In genomic region chr11:59180907-59181306, GRCh38 we compare ENCODE assay signal across 28 cellular contexts. TPM values are rescaled to one million over a fixed set of nuclear protein-coding genes. Genes with fewer than 3 reads are reported as not detected.
A peak's percentile ranks its signal among the peaks of the same experiment; 100 is the strongest.
DNase-seq lines count a peak whose midpoint lies in the region; ATAC-seq, FAIRE-seq and TF ChIP-seq lines count a peak whose summit lies in the region.
"Had no signal": no experiment of that assay in that cellular context is flagged by ENCODE, and none has a peak within 500 bp of the region (broad histone marks: within the 10 kb centered on the region; RNA-seq: fewer than 3 reads in every experiment).

No MANE protein-coding gene starts in this region.

- H3K36me3 ChIP-seq in HepG2 (replicated peaks in 1 of 2; ENCODE audit: control insufficient read depth in 1 of 2, insufficient read depth in 2 of 2, low read length in 2 of 2): no peaks in the 10 kb centered on the region; a peak in 1 of 5 replicates
- peaks cover 0 to 4% (median 2%) of the 10 kb centered on the region in 4 donors for H3K36me3 ChIP-seq in right lobe of liver
- H3K36me3 ChIP-seq: BE2C had no signal

- no peaks in the 10 kb centered on the region for H3K79me2 ChIP-seq in HepG2 (ENCODE audit: insufficient read depth, low read length)

- intact Hi-C loops in HepG2 (cut with micrococcal nuclease; ENCODE audit: unreplicated experiment) (no loop called here), right lobe of liver (cut with DNase I) (no loop called here)
- intact Hi-C loops in activated CD8-positive, alpha-beta T cell treated with anti-CD3 and anti-CD28 coated beads for 36 hours (cut with micrococcal nuclease): no loop called here

- H3K36me3 Mint-ChIP-seq in mesothelial cell of epicardium: peaks cover 23% of the 10 kb centered on the region
- H3K36me3 Mint-ChIP-seq in progenitor cell of endocrine pancreas (ENCODE audit: insufficient read depth): peaks cover 44% of the 10 kb centered on the region
- H3K36me3 Mint-ChIP-seq in activated CD8-positive, alpha-beta T cell treated with anti-CD3 and anti-CD28 coated beads for 36 hours (ENCODE audit: low read depth): no peaks in the 10 kb centered on the region

- no peak overlapping the region for H3K27ac ChIP-seq in HepG2 (ENCODE audit: extremely low read length, insufficient read depth, low read length)
- no peak overlapping the region for H3K27ac ChIP-seq in right lobe of liver

- no peaks in the 10 kb centered on the region for H3K27me3 ChIP-seq in HepG2 (ENCODE audit: control insufficient read depth in 1 of 2, insufficient read depth in 2 of 2, low read length in 2 of 2)
- no peaks in the 10 kb centered on the region for H3K27me3 ChIP-seq in right lobe of liver
- H3K27me3 ChIP-seq: BE2C, Peyer's patch had no signal

- no peak overlapping the region for H3K4me3 Mint-ChIP-seq in mesothelial cell of epicardium
- H3K4me3 Mint-ChIP-seq in progenitor cell of endocrine pancreas (ENCODE audit: low read depth): no peak overlapping the region
- no peak overlapping the region for H3K4me3 Mint-ChIP-seq in activated CD8-positive, alpha-beta T cell treated with anti-CD3 and anti-CD28 coated beads for 36 hours
- H3K4me3 Mint-ChIP-seq: CD14-positive monocyte; CD8-positive, alpha-beta memory T cell; HFFc6 had no signal

- H3K9ac ChIP-seq in HepG2 (ENCODE audit: insufficient read depth, low read depth, low read length): no peak overlapping the region

- FAIRE-seq in HepG2 (lab: Jason Lieb, UNC): no peak
- FAIRE-seq: G401.6 had no signal

- in situ Hi-C loops in HepG2 (cut with HindIII; ENCODE audit: extremely low pct_ligation_motif_present, low pct_unique_long_range_greater_than_20kb): loop anchor here (25.0 kb wide), 1 partner anchor 506 kb away; no protein-coding TSS in a partner anchor

- no peaks in the 10 kb centered on the region for H3K9me3 ChIP-seq in HepG2 (ENCODE audit: low read length)
- H3K9me3 ChIP-seq in right lobe of liver: no peaks in the 10 kb centered on the region
- H3K9me3 ChIP-seq: BE2C, Peyer's patch had no signal

- DNase-seq in HepG2 (ENCODE audit: low spot score): no peak
- DNase-seq in right lobe of liver: no peak
- DNase-seq in mesothelial cell of epicardium (ENCODE audit: low spot score in 2 of 2, unreplicated experiment in 2 of 2): no peak
- no peak for DNase-seq in progenitor cell of endocrine pancreas (ENCODE audit: low spot score, unreplicated experiment)
- no peak for DNase-seq in DMS153 (lab: John Stamatoyannopoulos, UW)
- DNase-seq in NK-92 (lab: John Stamatoyannopoulos, UW; ENCODE audit: unreplicated experiment): no peak
- no peak for DNase-seq in activated CD8-positive, alpha-beta T cell treated with anti-CD3 and anti-CD28 coated beads for 36 hours
- DNase-seq: 8988T; ACHN; BE2C; CD8-positive, alpha-beta memory T cell; DMS 273 treated with DMSO at 0.1 percent for 48 hours; GOT3; HFFc6; NCI-H1048; NCI-H1417; NCI-H1694; NCI-H2029 treated with DMSO at 0.1 percent for 48 hours; NCI-H2171; NCI-H226; NCI-H510A; NCI-H69; Peyer's patch; SHP77 treated with DMSO at 0.1 percent for 48 hours had no signal

- H3K4me2 ChIP-seq in HepG2 (ENCODE audit: low read depth, low read length): no peak overlapping the region

- no TSS peak for BruUV-seq in HepG2 (replicated peaks; lab: Mats Ljungman, UMichigan)

- H3K4me3 ChIP-seq in HepG2 (replicated peaks in 1 of 3; ENCODE audit: insufficient read depth in 1 of 3, low read depth in 2 of 3, low read length in 3 of 3) (no peak overlapping the region), right lobe of liver (no peak overlapping the region)
- H3K4me3 ChIP-seq: HAP-1, Peyer's patch had no signal

- TF ChIP-seq EP300 in HepG2 (IDR thresholded peaks at IDR 0.05; ENCODE audit: low read depth in 2 of 2, low read length in 2 of 2) (no peak), HepG2 (CRISPR knock-in tag; IDR thresholded peaks at IDR 0.05; ENCODE audit: borderline replicate concordance) (no peak)

- TF ChIP-seq CTCF in HepG2 (CRISPR knock-in tag; IDR thresholded peaks at IDR 0.05) (no peak), right lobe of liver (IDR thresholded peaks at IDR 0.05) (no peak), mesothelial cell of epicardium (IDR thresholded peaks at IDR 0.05; ENCODE audit: unreplicated experiment) (no peak), progenitor cell of endocrine pancreas (IDR thresholded peaks at IDR 0.05; ENCODE audit: unreplicated experiment) (no peak)
- TF ChIP-seq CTCF in activated CD8-positive, alpha-beta T cell treated with anti-CD3 and anti-CD28 coated beads for 36 hours (IDR thresholded peaks at IDR 0.05): no peak

- TF ChIP-seq POLR2A in HepG2 (IDR thresholded peaks at IDR 0.05; ENCODE audit: insufficient read depth in 1 of 2, low read depth in 2 of 2, low read length in 2 of 2): no peak
- no peak for TF ChIP-seq POLR2A in right lobe of liver (IDR thresholded peaks at IDR 0.05)

- H3K27me3 Mint-ChIP-seq in mesothelial cell of epicardium (ENCODE audit: low read depth) (no peaks in the 10 kb centered on the region), progenitor cell of endocrine pancreas (no peaks in the 10 kb centered on the region)
- H3K27me3 Mint-ChIP-seq in activated CD8-positive, alpha-beta T cell treated with anti-CD3 and anti-CD28 coated beads for 36 hours: no peaks in the 10 kb centered on the region

- POLR2A ChIA-PET in HepG2 (lab: Yijun Ruan, JAX): no interaction called here
- POLR2A ChIA-PET in activated CD8-positive, alpha-beta T cell treated with anti-CD3 and anti-CD28 coated beads for 36 hours (lab: Charles Lee): no interaction called here

- no peak for TF ChIP-seq RAD21 in HepG2 (CRISPR knock-in tag; IDR thresholded peaks at IDR 0.05)

- WGBS in HepG2 (ENCODE audit: low lambda C conversion rate): 92% methylated on average over 2 of the region's 2 CpGs
- WGBS in right lobe of liver (ENCODE audit: insufficient coverage, low coverage, low lambda C conversion rate, missing lambda C conversion rate): 89% methylated on average over 2 of the region's 2 CpGs

- H3K4me1 ChIP-seq in HepG2 (ENCODE audit: insufficient read depth, low read length): peaks cover 7% of the 10 kb centered on the region
- H3K4me1 ChIP-seq in right lobe of liver: peaks cover 0 to 38% (median 10%) of the 10 kb centered on the region in 4 donors
- H3K4me1 ChIP-seq: BE2C, HAP-1 had no signal

- CTCF ChIA-PET in HepG2 (lab: Yijun Ruan, JAX; ENCODE audit: low intra/inter-chr PET ratio, low total read pairs): no interaction called here
- CTCF ChIA-PET in activated CD8-positive, alpha-beta T cell treated with anti-CD3 and anti-CD28 coated beads for 36 hours (lab: Charles Lee): interaction anchor here (1.4 to 11.5 kb wide), 6 partner anchors 7 to 249 kb away, joined by 3 to 180 read pairs (median 4); partner anchors contain the start of gene DTX4

- H2AFZ ChIP-seq in HepG2 (ENCODE audit: low read length): no peak overlapping the region

- H3K27ac Mint-ChIP-seq in mesothelial cell of epicardium: peak overlapping the region; percentile 43
- H3K27ac Mint-ChIP-seq in progenitor cell of endocrine pancreas: peak overlapping the region; percentile 37
- H3K27ac Mint-ChIP-seq in activated CD8-positive, alpha-beta T cell treated with anti-CD3 and anti-CD28 coated beads for 36 hours: no peak overlapping the region
- H3K27ac Mint-ChIP-seq: CD8-positive, alpha-beta memory T cell; HFFc6 had no signal

- no peaks in the 10 kb centered on the region for H3K9me3 Mint-ChIP-seq in mesothelial cell of epicardium
- H3K9me3 Mint-ChIP-seq in progenitor cell of endocrine pancreas (ENCODE audit: low read depth): peaks cover 2% of the 10 kb centered on the region
- peaks cover 5% of the 10 kb centered on the region for H3K9me3 Mint-ChIP-seq in activated CD8-positive, alpha-beta T cell treated with anti-CD3 and anti-CD28 coated beads for 36 hours
- H3K9me3 Mint-ChIP-seq: CD8-positive, alpha-beta memory T cell; HFFc6 had no signal

- ATAC-seq in HepG2 (no peak), right lobe of liver (no peak), GM19351 (IDR thresholded peaks at IDR 0.05; ENCODE audit: unreplicated experiment) (no peak)
- no peak for ATAC-seq in activated CD8-positive, alpha-beta T cell treated with anti-CD3 and anti-CD28 coated beads for 36 hours

- no peaks in the 10 kb centered on the region for H4K20me1 ChIP-seq in HepG2 (ENCODE audit: insufficient read depth, low read length)

- H3K4me1 Mint-ChIP-seq in mesothelial cell of epicardium (peaks cover 27% of the 10 kb centered on the region), progenitor cell of endocrine pancreas (ENCODE audit: low read depth) (peaks cover 40% of the 10 kb centered on the region)
- no peaks in the 10 kb centered on the region for H3K4me1 Mint-ChIP-seq in activated CD8-positive, alpha-beta T cell treated with anti-CD3 and anti-CD28 coated beads for 36 hours (ENCODE audit: low read depth)
- H3K4me1 Mint-ChIP-seq: CD14-positive monocyte; CD8-positive, alpha-beta memory T cell had no signal

RNA-seq across cellular contexts. Expression of gene DTX4, which starts 9.0 kb away (rescaled TPM):
- 5.6 and 6.9 TPM in 2 replicates for total RNA-seq in HepG2 (2016; rRNA removed; fragmentation: Illumina TruSeq; extraction: Trizol)
- total RNA-seq in HepG2 (2016; cell fraction: cytosol; rRNA removed; fragmentation: Illumina TruSeq; extraction: Trizol; ENCODE audit: low read depth): 1.0 and 1.1 TPM in 2 replicates
- total RNA-seq in HepG2 (2016; cell fraction: insoluble cytoplasmic fraction; rRNA removed; fragmentation: Illumina TruSeq; extraction: Trizol): 5.8 and 5.9 TPM in 2 replicates
- total RNA-seq in HepG2 (2016; cell fraction: membrane; rRNA removed; fragmentation: Illumina TruSeq; extraction: Trizol): 4.1 and 4.8 TPM in 2 replicates
- 5.4 and 6.2 TPM in 2 replicates for total RNA-seq in HepG2 (2016; cell fraction: nucleus; rRNA removed; fragmentation: Illumina TruSeq; extraction: Trizol)
- 0.50 and 0.67 TPM in 2 replicates for polyA plus RNA-seq in HepG2 (2011; rRNA removed)
- polyA plus RNA-seq in HepG2 (2011; cell fraction: cytosol; rRNA removed): 0.37 and 0.47 TPM in 2 replicates
- polyA plus RNA-seq in HepG2 (2011; cell fraction: nucleus; rRNA removed): 2.6 and 3.0 TPM in 2 replicates
- polyA plus RNA-seq in HepG2 (2012): 0.91 and 0.99 TPM in 2 replicates
- polyA plus RNA-seq in HepG2 (2016; cell fraction: cytosol; fragmentation: Illumina TruSeq; extraction: Trizol; ENCODE audit: low read depth): 0.53 and 0.69 TPM in 2 replicates
- 5.1 and 5.8 TPM in 2 replicates for polyA plus RNA-seq in HepG2 (2016; cell fraction: insoluble cytoplasmic fraction; fragmentation: Illumina TruSeq; extraction: Trizol; ENCODE audit: low read depth)
- polyA plus RNA-seq in HepG2 (2016; cell fraction: membrane; fragmentation: Illumina TruSeq; extraction: Trizol; ENCODE audit: low read depth): 2.1 and 2.3 TPM in 2 replicates
- 6.9 and 7.2 TPM in 2 replicates for polyA plus RNA-seq in HepG2 (2016; cell fraction: nucleus; fragmentation: Illumina TruSeq; extraction: Trizol; ENCODE audit: insufficient read depth, low read depth)
- polyA minus RNA-seq in HepG2 (2011; rRNA and poly(A)+ RNA removed; ENCODE audit: low replicate concordance): 3.2 and 10.3 TPM in 2 replicates
- 1.1 and 1.2 TPM in 2 replicates for polyA minus RNA-seq in HepG2 (2011; cell fraction: cytosol; rRNA and poly(A)+ RNA removed)
- 2.4 and 2.8 TPM in 2 replicates for polyA minus RNA-seq in HepG2 (2011; cell fraction: nucleus; rRNA and poly(A)+ RNA removed)
- 10 to 100 TPM; 10.8 to 49.1 (median 22.6) TPM for total RNA-seq in right lobe of liver
- 37.7 to 42.3 TPM (median 39.4 TPM) in 3 replicates for total RNA-seq in mesothelial cell of epicardium
- 54.5 and 61.6 TPM in 2 replicates for total RNA-seq in progenitor cell of endocrine pancreas
- total RNA-seq in activated CD8-positive, alpha-beta T cell treated with anti-CD3 and anti-CD28 coated beads for 36 hours: under 1 TPM; 0.16 to 0.29 TPM

RNA-seq across cellular contexts. Expression of gene MPEG1, which starts 31.8 kb away (rescaled TPM):
- total RNA-seq in HepG2 (2016; rRNA removed; fragmentation: Illumina TruSeq; extraction: Trizol): not detected in 2 replicates
- total RNA-seq in HepG2 (2016; cell fraction: cytosol; rRNA removed; fragmentation: Illumina TruSeq; extraction: Trizol; ENCODE audit: low read depth): not detected in 2 replicates
- total RNA-seq in HepG2 (2016; cell fraction: insoluble cytoplasmic fraction; rRNA removed; fragmentation: Illumina TruSeq; extraction: Trizol): not detected in 2 replicates
- not detected in 2 replicates for total RNA-seq in HepG2 (2016; cell fraction: membrane; rRNA removed; fragmentation: Illumina TruSeq; extraction: Trizol)
- not detected in 2 replicates for total RNA-seq in HepG2 (2016; cell fraction: nucleus; rRNA removed; fragmentation: Illumina TruSeq; extraction: Trizol)
- polyA plus RNA-seq in HepG2 (2011; rRNA removed): not detected in 2 replicates
- not detected in 2 replicates for polyA plus RNA-seq in HepG2 (2011; cell fraction: cytosol; rRNA removed)
- polyA plus RNA-seq in HepG2 (2011; cell fraction: nucleus; rRNA removed): not detected in 2 replicates
- not detected in 2 replicates for polyA plus RNA-seq in HepG2 (2012)
- not detected in 2 replicates for polyA plus RNA-seq in HepG2 (2016; cell fraction: cytosol; fragmentation: Illumina TruSeq; extraction: Trizol; ENCODE audit: low read depth)
- polyA plus RNA-seq in HepG2 (2016; cell fraction: insoluble cytoplasmic fraction; fragmentation: Illumina TruSeq; extraction: Trizol; ENCODE audit: low read depth): not detected in 2 replicates
- polyA plus RNA-seq in HepG2 (2016; cell fraction: membrane; fragmentation: Illumina TruSeq; extraction: Trizol; ENCODE audit: low read depth): not detected in 2 replicates
- not detected in 2 replicates for polyA plus RNA-seq in HepG2 (2016; cell fraction: nucleus; fragmentation: Illumina TruSeq; extraction: Trizol; ENCODE audit: insufficient read depth, low read depth)
- not detected in 2 replicates for polyA minus RNA-seq in HepG2 (2011; rRNA and poly(A)+ RNA removed; ENCODE audit: low replicate concordance)
- not detected in 2 replicates for polyA minus RNA-seq in HepG2 (2011; cell fraction: cytosol; rRNA and poly(A)+ RNA removed)
- not detected in 2 replicates for polyA minus RNA-seq in HepG2 (2011; cell fraction: nucleus; rRNA and poly(A)+ RNA removed)
- 10 to 100 TPM in 2 of 6 experiments, 1 to 10 TPM in 4; 5.6 to 22.6 (median 7.4) TPM for total RNA-seq in right lobe of liver
- not detected in 3 replicates for total RNA-seq in mesothelial cell of epicardium
- not detected in 2 replicates for total RNA-seq in progenitor cell of endocrine pancreas
- total RNA-seq in activated CD8-positive, alpha-beta T cell treated with anti-CD3 and anti-CD28 coated beads for 36 hours: not detected
- total RNA-seq: HFFc6 had no signal
- polyA plus RNA-seq: CD8-positive, alpha-beta memory T cell had no signal

RNA-seq across cellular contexts. Expression of gene FAM111A, which starts 38.3 kb away (rescaled TPM):
- 13.5 and 17.0 TPM in 2 replicates for total RNA-seq in HepG2 (2016; rRNA removed; fragmentation: Illumina TruSeq; extraction: Trizol)
- total RNA-seq in HepG2 (2016; cell fraction: cytosol; rRNA removed; fragmentation: Illumina TruSeq; extraction: Trizol; ENCODE audit: low read depth): 0.88 and 1.4 TPM in 2 replicates
- 14.4 and 15.0 TPM in 2 replicates for total RNA-seq in HepG2 (2016; cell fraction: insoluble cytoplasmic fraction; rRNA removed; fragmentation: Illumina TruSeq; extraction: Trizol)
- total RNA-seq in HepG2 (2016; cell fraction: membrane; rRNA removed; fragmentation: Illumina TruSeq; extraction: Trizol): 4.5 and 6.7 TPM in 2 replicates
- 17.0 and 17.9 TPM in 2 replicates for total RNA-seq in HepG2 (2016; cell fraction: nucleus; rRNA removed; fragmentation: Illumina TruSeq; extraction: Trizol)
- polyA plus RNA-seq in HepG2 (2011; rRNA removed): 3.2 and 3.9 TPM in 2 replicates
- polyA plus RNA-seq in HepG2 (2011; cell fraction: cytosol; rRNA removed): 1.4 and 2.2 TPM in 2 replicates
- polyA plus RNA-seq in HepG2 (2011; cell fraction: nucleus; rRNA removed): 8.9 and 11.1 TPM in 2 replicates
- polyA plus RNA-seq in HepG2 (2012): 2.7 and 4.6 TPM in 2 replicates
- polyA plus RNA-seq in HepG2 (2016; cell fraction: cytosol; fragmentation: Illumina TruSeq; extraction: Trizol; ENCODE audit: low read depth): 0.55 and 0.80 TPM in 2 replicates
- 6.4 and 9.5 TPM in 2 replicates for polyA plus RNA-seq in HepG2 (2016; cell fraction: insoluble cytoplasmic fraction; fragmentation: Illumina TruSeq; extraction: Trizol; ENCODE audit: low read depth)
- 1.7 and 2.3 TPM in 2 replicates for polyA plus RNA-seq in HepG2 (2016; cell fraction: membrane; fragmentation: Illumina TruSeq; extraction: Trizol; ENCODE audit: low read depth)
- 28.5 and 30.8 TPM in 2 replicates for polyA plus RNA-seq in HepG2 (2016; cell fraction: nucleus; fragmentation: Illumina TruSeq; extraction: Trizol; ENCODE audit: insufficient read depth, low read depth)
- 2.8 and 25.3 TPM in 2 replicates for polyA minus RNA-seq in HepG2 (2011; rRNA and poly(A)+ RNA removed; ENCODE audit: low replicate concordance)
- polyA minus RNA-seq in HepG2 (2011; cell fraction: cytosol; rRNA and poly(A)+ RNA removed): 2.6 and 4.8 TPM in 2 replicates
- 14.2 and 14.3 TPM in 2 replicates for polyA minus RNA-seq in HepG2 (2011; cell fraction: nucleus; rRNA and poly(A)+ RNA removed)
- 10 to 100 TPM; 10.8 to 19.5 (median 16.6) TPM for total RNA-seq in right lobe of liver
- 40.5 to 41.7 TPM (median 40.8 TPM) in 3 replicates for total RNA-seq in mesothelial cell of epicardium
- total RNA-seq in progenitor cell of endocrine pancreas: 53.2 and 56.9 TPM in 2 replicates
- total RNA-seq in activated CD8-positive, alpha-beta T cell treated with anti-CD3 and anti-CD28 coated beads for 36 hours: 10 to 100 TPM; 71.8 to 74.5 TPM
